ENCODE assay signal across 4 cellular contexts in the genomic region with DNA sequence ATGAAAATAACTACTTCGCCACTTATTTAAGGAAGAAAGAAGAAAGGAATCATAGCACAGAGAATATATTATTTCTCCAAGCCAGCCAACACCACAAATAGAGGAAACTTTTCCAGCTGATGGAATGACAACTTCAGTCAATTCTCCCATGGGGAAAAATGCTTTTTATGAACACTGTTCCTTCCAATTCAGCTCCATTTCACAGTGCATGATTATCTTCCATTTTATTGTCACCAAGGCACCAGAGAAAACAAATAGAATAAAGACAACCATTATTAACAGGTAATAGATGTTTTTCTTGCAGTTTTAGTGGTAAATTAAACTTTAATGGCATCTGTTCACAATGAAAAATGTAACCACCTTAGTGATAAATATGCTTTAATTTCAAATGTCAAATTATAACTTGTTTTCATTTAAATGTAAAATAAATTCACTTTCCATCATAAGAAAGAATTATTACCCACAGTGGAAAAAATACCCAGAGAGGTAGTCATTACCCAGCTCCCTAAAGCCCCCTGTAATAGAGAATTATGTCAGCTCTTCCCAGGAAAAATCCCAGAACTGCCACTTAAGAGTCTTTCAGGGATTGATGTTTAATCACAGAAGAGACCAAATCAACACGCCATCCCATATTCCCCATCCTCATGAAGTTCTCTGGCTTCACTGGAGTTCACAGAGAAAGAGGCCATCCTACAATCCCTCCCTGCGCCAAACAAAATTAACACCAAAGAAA.
"Had no signal": no experiment of that assay in that cellular context is flagged by ENCODE, and none has a peak within 500 bp of the region (broad histone marks: within the 10 kb centered on the region; RNA-seq: fewer than 3 reads in every experiment).

No MANE protein-coding gene starts in this region.

- H3K9ac ChIP-seq: KMS-11 had no signal

- H3K27ac ChIP-seq: HL-60, KMS-11 had no signal

- ATAC-seq: HepG2, K562 had no signal

- H3K4me2 ChIP-seq: KMS-11 had no signal

- H3K4me3 ChIP-seq: K562 had no signal
